Comparison of ENCODE assay signal across 27 cellular contexts in the genomic region with DNA sequence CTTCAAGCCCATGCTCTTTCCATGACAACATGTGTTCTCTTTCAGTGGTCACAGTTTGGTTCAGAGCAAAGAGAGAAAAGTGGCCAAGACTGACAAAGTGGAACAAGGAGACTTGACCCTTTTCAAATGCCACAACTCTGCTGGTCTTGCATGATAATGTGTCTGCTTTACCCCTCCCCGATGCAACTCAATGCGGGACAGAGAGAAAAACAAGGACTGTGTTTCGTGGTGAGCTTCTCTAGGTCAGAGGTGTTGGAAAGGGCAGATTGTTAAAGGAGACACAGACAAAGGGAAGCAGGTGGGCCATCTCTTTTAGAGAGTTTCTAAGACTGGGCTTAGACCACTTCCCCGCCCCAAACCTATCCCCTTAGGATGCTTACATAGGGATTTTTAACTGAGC.
DNase-seq lines count a peak whose midpoint lies in the region; ATAC-seq and TF ChIP-seq lines count a peak whose summit lies in the region.
"Had no signal": no experiment of that assay in that cellular context is flagged by ENCODE, and none has a peak within 500 bp of the region (broad histone marks: within the 10 kb centered on the region; RNA-seq: fewer than 3 reads in every experiment).

No MANE protein-coding gene starts in this region.

- no peaks in the 10 kb centered on the region for H3K79me2 ChIP-seq in H9 (ENCODE audit: insufficient read depth, low read length)

- H3K27me3 Mint-ChIP-seq in H9 (ENCODE audit: low read depth) (no peaks in the 10 kb centered on the region; the same call in 1 of the 2 replicates), endodermal cell (ENCODE audit: insufficient read depth) (no peaks in the 10 kb centered on the region), nephron progenitor cell (ENCODE audit: low read depth, poor library complexity) (peaks cover 11% of the 10 kb centered on the region)
- H3K27me3 Mint-ChIP-seq: CD4-positive, alpha-beta memory T cell; IgD-negative memory B cell had no signal

- H3K27me3 ChIP-seq in H9 (ENCODE audit: insufficient read depth, low read length) (0 out of 2 replicates have a peak, but pooled peaks cover 2% of the 10 kb centered on the region), endodermal cell (ENCODE audit: control insufficient read depth, insufficient read depth, low read length, poor library complexity, severe bottlenecking) (no peaks in the 10 kb centered on the region)

- WGBS in H9 (ENCODE audit: extremely low coverage, insufficient read length, low lambda C conversion rate), result no CpG with 5 or more reads among the region's 4 CpGs
- WGBS in endodermal cell (ENCODE audit: insufficient coverage in 1 of 2, insufficient read length in 1 of 2), 2 experiments, result 26 to 64% methylated on average over 3 to 4 of the region's 4 CpGs

- no peak overlapping the region for H3K23ac ChIP-seq in H9 (ENCODE audit: insufficient read length, low read depth, low read length)

- H2BK12ac ChIP-seq in H9 (ENCODE audit: insufficient read length, low read depth, low read length), result no peak overlapping the region

- no peaks in the 10 kb centered on the region for H3K9me3 ChIP-seq in H9 (ENCODE audit: control insufficient read depth, low read depth, low read length)
- H3K9me3 ChIP-seq in endodermal cell (ENCODE audit: control insufficient read depth, low read length), result no peaks in the 10 kb centered on the region
- H3K9me3 ChIP-seq: A549, Caco-2, HAP-1, SK-N-SH had no signal

- H2BK15ac ChIP-seq in H9 (ENCODE audit: low read depth, low read length), result no peak overlapping the region

- no peak overlapping the region for H2AK5ac ChIP-seq in H9 (ENCODE audit: insufficient read length, low read length)

- H3T11ph ChIP-seq in H9 (ENCODE audit: low read length), result no peak overlapping the region

- H3K4me3 Mint-ChIP-seq in H9 (no peak overlapping the region; a peak in 2 of 5 replicates), endodermal cell (no peak overlapping the region), nephron progenitor cell (no peak overlapping the region)
- H3K4me3 Mint-ChIP-seq: CD4-positive, alpha-beta memory T cell; HFFc6; IgD-negative memory B cell had no signal

- H3K4me1 ChIP-seq in H9 (ENCODE audit: insufficient read depth, low read length), result peaks cover 9% of the 10 kb centered on the region; the same call in 1 of the 2 replicates
- no peaks in the 10 kb centered on the region for H3K4me1 ChIP-seq in endodermal cell (ENCODE audit: control insufficient read depth, insufficient read depth, low read length)
- H3K4me1 ChIP-seq: A549, HAP-1 had no signal

- no peaks in the 10 kb centered on the region for H3K79me1 ChIP-seq in H9 (ENCODE audit: insufficient read depth, low read depth, low read length, poor library complexity, severe bottlenecking)

- H3K4ac ChIP-seq in H9 (ENCODE audit: low read depth, low read length), result no peak overlapping the region

- no peak overlapping the region for H2BK20ac ChIP-seq in H9 (ENCODE audit: low read depth, low read length, poor library complexity, severe bottlenecking)

- no peak overlapping the region for H3K4me2 ChIP-seq in H9 (ENCODE audit: insufficient read depth, insufficient read length, low read length)
- H3K4me2 ChIP-seq: A549, SK-N-SH had no signal

- ATAC-seq in HG03439 (IDR thresholded peaks at IDR 0.05; ENCODE audit: unreplicated experiment) (no peak), GM19328 (IDR thresholded peaks at IDR 0.05; ENCODE audit: unreplicated experiment) (no peak), HG03159 (IDR thresholded peaks at IDR 0.05; ENCODE audit: unreplicated experiment) (no peak)
- ATAC-seq: A549, Panc1 had no signal

- H4K5ac ChIP-seq in H9 (ENCODE audit: insufficient read length, low read depth, low read length), result no peak overlapping the region

- H2BK5ac ChIP-seq in H9 (ENCODE audit: insufficient read length, low read length), result no peak overlapping the region

- H3K9ac ChIP-seq in H9 (ENCODE audit: extremely low read depth, insufficient read length, low read length) (no peak overlapping the region), endodermal cell (ENCODE audit: extremely low read depth, low read length, poor library complexity, severe bottlenecking) (no peak overlapping the region)
- H3K9ac ChIP-seq: SK-N-SH had no signal

- H3K9me3 Mint-ChIP-seq in H9 (no peaks in the 10 kb centered on the region), endodermal cell (no peaks in the 10 kb centered on the region), nephron progenitor cell (no peaks in the 10 kb centered on the region)
- H3K9me3 Mint-ChIP-seq: IgD-negative memory B cell had no signal

- no peaks in the 10 kb centered on the region for H3K36me3 Mint-ChIP-seq in H9 (ENCODE audit: insufficient read depth in 1 of 3, low read depth in 3 of 3)
- no peaks in the 10 kb centered on the region for H3K36me3 Mint-ChIP-seq in endodermal cell (ENCODE audit: low read depth)
- H3K36me3 Mint-ChIP-seq in nephron progenitor cell (ENCODE audit: low read depth), result no peaks in the 10 kb centered on the region
- H3K36me3 Mint-ChIP-seq: CD4-positive, alpha-beta memory T cell; IgD-negative memory B cell had no signal

- no peaks in the 10 kb centered on the region for H4K20me1 ChIP-seq in H9 (ENCODE audit: control insufficient read depth, insufficient read depth, insufficient read length)

- H3K27ac Mint-ChIP-seq in H9 (0 out of 7 replicates have a peak overlapping the region, but pooled peaks have one; percentile 18 to 62 (median 55)), endodermal cell (no peak overlapping the region), nephron progenitor cell (peak overlapping the region; percentile 36)
- H3K27ac Mint-ChIP-seq: CD4-positive, alpha-beta memory T cell; HFFc6; IgD-negative memory B cell had no signal

- no peak for TF ChIP-seq CTCF in H9 (conservative IDR thresholded peaks at IDR 0.05)
- TF ChIP-seq CTCF in endodermal cell (conservative IDR thresholded peaks at IDR 0.05), result no peak
- no peak for TF ChIP-seq CTCF in nephron progenitor cell (IDR thresholded peaks at IDR 0.05)

- H4K91ac ChIP-seq in H9 (ENCODE audit: insufficient read length, low read depth, low read length), result no peak overlapping the region

- DNase-seq in H9 (peak; percentile 39), endodermal cell (peak; percentile 61), nephron progenitor cell (no peak), G401 (ENCODE audit: low spot score) (no peak)
- DNase-seq: AML-193; C1 segment of cervical spinal cord; Caco-2; CD4-positive, alpha-beta memory T cell; GF-D8; HFFc6; NCI-H1048; NCI-H1417; NCI-H1694; NCI-H2029 treated with DMSO at 0.1 percent for 48 hours; NCI-H2227 treated with DMSO at 0.1 percent for 48 hours; NCI-H69; SIG-M5; SK-N-SH; SW 1271 had no signal

- no peak overlapping the region for H3K27ac ChIP-seq in H9 (ENCODE audit: insufficient read length, low read depth, low read length)
- H3K27ac ChIP-seq in endodermal cell (ENCODE audit: low read depth, low read length), result no peak overlapping the region
- H3K27ac ChIP-seq: A549, RWPE1 had no signal

- H3K23me2 ChIP-seq in H9 (ENCODE audit: insufficient read length, low read depth, low read length, poor library complexity, severe bottlenecking), result no peaks in the 10 kb centered on the region

- H3K36me3 ChIP-seq in endodermal cell (ENCODE audit: control insufficient read depth, insufficient read depth, low read length), result no peaks in the 10 kb centered on the region
- H3K36me3 ChIP-seq: HAP-1 had no signal

- H3K18ac ChIP-seq in H9 (ENCODE audit: insufficient read length, low read depth, low read length), result no peak overlapping the region

- no peak overlapping the region for H3K56ac ChIP-seq in H9 (ENCODE audit: insufficient read length, low read depth, low read length)

- no peak overlapping the region for H2BK120ac ChIP-seq in H9 (ENCODE audit: low read depth, low read length, poor library complexity, severe bottlenecking)

- H4K8ac ChIP-seq in H9 (replicated peaks; ENCODE audit: insufficient read length, low read depth, low read length), result no peak overlapping the region

- no peak overlapping the region for H3K4me3 ChIP-seq in endodermal cell (ENCODE audit: low read length)
- H3K4me3 ChIP-seq: A549, HAP-1 had no signal

- no peak overlapping the region for H3K14ac ChIP-seq in H9 (ENCODE audit: insufficient read depth, low read length)

- no peak overlapping the region for H2AFZ ChIP-seq in H9 (ENCODE audit: low read length)

- in situ Hi-C loops in G401 (cut with HindIII; ENCODE audit: low sequenced_read_pairs), result no loop called here

- H3K4me1 Mint-ChIP-seq in H9, result peaks cover 18 to 19% of the 10 kb centered on the region in 2 experiments
- peaks cover 13% of the 10 kb centered on the region for H3K4me1 Mint-ChIP-seq in endodermal cell
- H3K4me1 Mint-ChIP-seq in nephron progenitor cell, result no peaks in the 10 kb centered on the region
- H3K4me1 Mint-ChIP-seq: CD4-positive, alpha-beta memory T cell; IgD-negative memory B cell had no signal

Comparison
In these comparisons a context has a peak if more than half of its experiments do, and no peak if none do; other contexts are left out.
1. DNase-seq: peak in H9 (single experiment) and endodermal cell (single experiment); none in nephron progenitor cell (single experiment) and G401 (single experiment).